In genomic region chr7:100817097-100817496, GRCh38 we compare ENCODE assay signal across 25 cellular contexts.
"Had no signal": no experiment of that assay in that cellular context is flagged by ENCODE, and none has a peak within 500 bp of the region (broad histone marks: within the 10 kb centered on the region; RNA-seq: fewer than 3 reads in every experiment).

No MANE protein-coding gene starts in this region.

- H3K4me1 ChIP-seq: gastrocnemius medialis, psoas muscle, tibial nerve, upper lobe of right lung, uterus had no signal

- H3K27ac Mint-ChIP-seq: natural killer cell; stimulated activated memory B cell treated with anti-CD40 and anti-IgM and Interleukin-4, amounts not matched to agents 10 μg/mL and 1 μg/mL and 100 μg/mL, for 72 hours; stimulated activated naive CD8-positive, alpha-beta T cell treated with anti-CD3 and anti-CD28 coated beads, Interleukin-15, Interleukin-2, amounts not matched to agents 100 ng/mL and 50 ng/mL, for 24 hours had no signal

- H3K36me3 Mint-ChIP-seq: natural killer cell; stimulated activated memory B cell treated with anti-CD40 and anti-IgM and Interleukin-4, amounts not matched to agents 10 μg/mL and 1 μg/mL and 100 μg/mL, for 72 hours had no signal

- H3K9me3 Mint-ChIP-seq: natural killer cell; neural crest cell; stimulated activated memory B cell treated with anti-CD40 and anti-IgM and Interleukin-4, amounts not matched to agents 10 μg/mL and 1 μg/mL and 100 μg/mL, for 72 hours; stimulated activated naive CD8-positive, alpha-beta T cell treated with anti-CD3 and anti-CD28 coated beads, Interleukin-15, Interleukin-2, amounts not matched to agents 100 ng/mL and 50 ng/mL, for 24 hours had no signal

- H3K27me3 ChIP-seq: dorsolateral prefrontal cortex, gastrocnemius medialis, hepatocyte, left lung, spleen, tibial nerve, upper lobe of right lung, uterus had no signal

- H3K27me3 Mint-ChIP-seq: stimulated activated memory B cell treated with anti-CD40 and anti-IgM and Interleukin-4, amounts not matched to agents 10 μg/mL and 1 μg/mL and 100 μg/mL, for 72 hours; stimulated activated naive CD8-positive, alpha-beta T cell treated with anti-CD3 and anti-CD28 coated beads, Interleukin-15, Interleukin-2, amounts not matched to agents 100 ng/mL and 50 ng/mL, for 24 hours had no signal

- ATAC-seq: gastrocnemius medialis; left cardiac atrium; left lung; natural killer cell; psoas muscle; right cardiac atrium; stimulated activated memory B cell treated with anti-CD40 and anti-IgM and Interleukin-4, amounts not matched to agents 10 μg/mL and 1 μg/mL and 100 μg/mL, for 72 hours; upper lobe of right lung had no signal

- FAIRE-seq: colon, islet of Langerhans had no signal

- H3K4me3 ChIP-seq: dorsolateral prefrontal cortex, gastrocnemius medialis, hepatocyte, left lung, psoas muscle, skin epidermis, spleen, thoracic aorta, tibial nerve, upper lobe of right lung, uterus had no signal

- H3K36me3 ChIP-seq: gastrocnemius medialis, thoracic aorta, uterus had no signal

- H2AFZ ChIP-seq: hepatocyte had no signal

- H3K9me3 ChIP-seq: gastrocnemius medialis, left lung, psoas muscle, spleen, thoracic aorta, tibial nerve, upper lobe of right lung, uterus had no signal

- H3K27ac ChIP-seq: dorsolateral prefrontal cortex, gastrocnemius medialis, hepatocyte, left lung, psoas muscle, skin epidermis, spleen, thoracic aorta, tibial nerve, upper lobe of right lung, uterus had no signal

- DNase-seq: dorsolateral prefrontal cortex; effector CD4-positive, alpha-beta T cell; foreskin fibroblast; gastrocnemius medialis; head of caudate nucleus; left cardiac atrium; left lung; mesendoderm; natural killer cell; posterior cingulate gyrus; psoas muscle; right cardiac atrium; spleen; stimulated activated CD4-positive, alpha-beta T cell treated with anti-CD3 and anti-CD28 coated beads, Interleukin-4, amount 100 ng/mL, for 4 hours; upper lobe of right lung; uterus had no signal

- H3K4me3 Mint-ChIP-seq: natural killer cell; neural crest cell; stimulated activated memory B cell treated with anti-CD40 and anti-IgM and Interleukin-4, amounts not matched to agents 10 μg/mL and 1 μg/mL and 100 μg/mL, for 72 hours; stimulated activated naive CD8-positive, alpha-beta T cell treated with anti-CD3 and anti-CD28 coated beads, Interleukin-15, Interleukin-2, amounts not matched to agents 100 ng/mL and 50 ng/mL, for 24 hours had no signal

- H3K4me1 Mint-ChIP-seq: natural killer cell; neural crest cell; stimulated activated memory B cell treated with anti-CD40 and anti-IgM and Interleukin-4, amounts not matched to agents 10 μg/mL and 1 μg/mL and 100 μg/mL, for 72 hours had no signal

- H3K4me2 ChIP-seq: hepatocyte had no signal
